Comparison of ENCODE assay signal across 34 cellular contexts in genomic region chr16:13696017-13696416, GRCh38.
"Had no signal": no experiment of that assay in that cellular context is flagged by ENCODE, and none has a peak within 500 bp of the region (broad histone marks: within the 10 kb centered on the region; RNA-seq: fewer than 3 reads in every experiment).

No MANE protein-coding gene starts in this region.

- H3K36me3 ChIP-seq: MG63 had no signal

- DNase-seq: Karpas-422, Kasumi-1, MG63, MM.1S, MV-4-11, NCI-H1048, NCI-H1092, NCI-H1092 treated with DMSO at 0.1 percent for 48 hours, NCI-H1105, NCI-H1105 treated with DMSO at 0.1 percent for 48 hours, NCI-H1417, NCI-H1417 treated with DMSO at 0.1 percent for 48 hours, NCI-H1436, NCI-H1436 treated with DMSO at 0.1 percent for 48 hours, NCI-H146, NCI-H1694, NCI-H1694 treated with DMSO at 0.1 percent for 48 hours, NCI-H187, NCI-H187 treated with DMSO at 0.1 percent for 48 hours, NCI-H1930, NCI-H2029, NCI-H2029 treated with DMSO at 0.1 percent for 48 hours, NCI-H2081, NCI-H2081 treated with DMSO at 0.1 percent for 48 hours, NCI-H2107, NCI-H2171, NCI-H2171 treated with DMSO at 0.1 percent for 48 hours, NCI-H2227 treated with DMSO at 0.1 percent for 48 hours, NCI-H226, NCI-H345, NCI-H446, NCI-H446 treated with DMSO at 0.1 percent for 48 hours, NCI-H510A, NCI-H510A treated with DMSO at 0.1 percent for 48 hours had no signal

- H3K4me3 ChIP-seq: MG63 had no signal

- H3K27me3 ChIP-seq: MG63 had no signal
